23 cellular contexts compared by ENCODE assay signal in genomic region chr10:66283874-66284464, GRCh38.
DNase-seq lines count a peak whose midpoint lies in the region; ATAC-seq, FAIRE-seq and TF ChIP-seq lines count a peak whose summit lies in the region.
"Had no signal": no experiment of that assay in that cellular context is flagged by ENCODE, and none has a peak within 500 bp of the region (broad histone marks: within the 10 kb centered on the region; RNA-seq: fewer than 3 reads in every experiment).

No MANE protein-coding gene starts in this region.

- H3K4me2 ChIP-seq in mammary epithelial cell (ENCODE audit: insufficient read depth, low read depth, low read length) (no peak overlapping the region), keratinocyte (ENCODE audit: control insufficient read depth, extremely low read depth, insufficient read depth, low read depth, low read length) (no peak overlapping the region), HepG2 (ENCODE audit: low read depth, low read length) (peak overlapping the region; percentile 14), PC-3 (ENCODE audit: low read length) (no peak overlapping the region)
- H3K4me2 ChIP-seq: BLaER1 had no signal

- intact Hi-C loops in mammary epithelial cell (cut with micrococcal nuclease), result no loop called here
- intact Hi-C loops in breast epithelium (cut with DNase I; ENCODE audit: low total_unique reads), result no loop called here
- intact Hi-C loops in HepG2 (cut with micrococcal nuclease; ENCODE audit: unreplicated experiment), result no loop called here
- intact Hi-C loops in cardiac septum (cut with DNase I), result no loop called here
- intact Hi-C loops in lower lobe of right lung (cut with DNase I), result no loop called here
- intact Hi-C loops in PC-3 (cut with micrococcal nuclease), result no loop called here

- CTCF ChIA-PET in mammary epithelial cell (lab: Charles Lee; ENCODE audit: low non-redundant PET), result no interaction called here
- CTCF ChIA-PET in HepG2 (lab: Yijun Ruan, JAX; ENCODE audit: low intra/inter-chr PET ratio, low total read pairs), result no interaction called here
- CTCF ChIA-PET in PC-3 (lab: Charles Lee), result no interaction called here

- H3K4me1 ChIP-seq in mammary epithelial cell (ENCODE audit: insufficient read depth, low read length) (no peaks in the 10 kb centered on the region), breast epithelium (no peaks in the 10 kb centered on the region), keratinocyte (ENCODE audit: control insufficient read depth, extremely low read depth, insufficient read depth, low read length) (peaks cover 8% of the 10 kb centered on the region), HepG2 (ENCODE audit: insufficient read depth, low read length) (peaks cover 21% of the 10 kb centered on the region), lower lobe of right lung (no peaks in the 10 kb centered on the region), PC-3 (ENCODE audit: insufficient read depth, low read length) (no peaks in the 10 kb centered on the region)
- H3K4me1 ChIP-seq: BLaER1 had no signal

- peaks cover 1% of the 10 kb centered on the region for H3K27me3 ChIP-seq in mammary epithelial cell (ENCODE audit: insufficient read depth, low read length)
- H3K27me3 ChIP-seq in breast epithelium, result no peaks in the 10 kb centered on the region
- no peaks in the 10 kb centered on the region for H3K27me3 ChIP-seq in keratinocyte (ENCODE audit: control insufficient read depth, extremely low read depth, insufficient read depth, low read length)
- no peaks in the 10 kb centered on the region for H3K27me3 ChIP-seq in HepG2 (ENCODE audit: control insufficient read depth in 1 of 2, insufficient read depth in 2 of 2, low read length in 2 of 2)
- H3K27me3 ChIP-seq in lower lobe of right lung (ENCODE audit: low read depth), result no peaks in the 10 kb centered on the region
- no peaks in the 10 kb centered on the region for H3K27me3 ChIP-seq in PC-3 (ENCODE audit: low read length)
- H3K27me3 ChIP-seq: BLaER1 had no signal

- in situ Hi-C loops in mammary epithelial cell (cut with MboI; ENCODE audit: low sequenced_read_pairs in 2 of 2) (no loop called here), HepG2 (cut with HindIII; ENCODE audit: extremely low pct_ligation_motif_present, low pct_unique_long_range_greater_than_20kb) (no loop called here)

- POLR2A ChIA-PET in HepG2 (lab: Yijun Ruan, JAX) (no interaction called here), PC-3 (lab: Charles Lee; ENCODE audit: unreplicated experiment) (interaction anchor here (0.6 kb wide), 1 partner anchor 749 kb away, joined by 6 read pairs; no protein-coding TSS in a partner anchor)

- H3F3A ChIP-seq in PC-3 (ENCODE audit: low read length, unreplicated experiment), result no peaks in the 10 kb centered on the region

- TF ChIP-seq POLR2A in breast epithelium (IDR thresholded peaks at IDR 0.05) (no peak), HepG2 (IDR thresholded peaks at IDR 0.05; ENCODE audit: insufficient read depth in 1 of 2, low read depth in 2 of 2, low read length in 2 of 2) (no peak)

- no peak for TF ChIP-seq RAD21 in HepG2 (CRISPR knock-in tag; IDR thresholded peaks at IDR 0.05)

- no peaks in the 10 kb centered on the region for H3K9me2 ChIP-seq in PC-3 (replicated peaks; ENCODE audit: low read length)

- no peaks in the 10 kb centered on the region for H3K9me3 ChIP-seq in mammary epithelial cell (replicated peaks; ENCODE audit: insufficient read depth, low read length)
- H3K9me3 ChIP-seq in breast epithelium, result no peaks in the 10 kb centered on the region
- no peaks in the 10 kb centered on the region for H3K9me3 ChIP-seq in keratinocyte (ENCODE audit: control insufficient read depth, low read depth, low read length)
- no peaks in the 10 kb centered on the region for H3K9me3 ChIP-seq in HepG2 (ENCODE audit: low read length)
- H3K9me3 ChIP-seq in lower lobe of right lung, result no peaks in the 10 kb centered on the region
- H3K9me3 ChIP-seq in PC-3 (ENCODE audit: low read length), result no peaks in the 10 kb centered on the region
- H3K9me3 ChIP-seq: BLaER1, HAP-1 had no signal

- H3K9ac ChIP-seq in mammary epithelial cell (ENCODE audit: insufficient read depth, low read length), result no peak overlapping the region
- H3K9ac ChIP-seq in keratinocyte (ENCODE audit: control insufficient read depth, extremely low read depth, insufficient read depth, low read length), result no peak overlapping the region
- no peak overlapping the region for H3K9ac ChIP-seq in HepG2 (ENCODE audit: insufficient read depth, low read depth, low read length)
- H3K9ac ChIP-seq in PC-3 (ENCODE audit: low read length), result no peak overlapping the region
- H3K9ac ChIP-seq: BLaER1 had no signal

- H4K20me1 ChIP-seq in mammary epithelial cell (ENCODE audit: insufficient read depth, low read length), result no peaks in the 10 kb centered on the region
- no peaks in the 10 kb centered on the region for H4K20me1 ChIP-seq in keratinocyte (ENCODE audit: control insufficient read depth, extremely low read depth, insufficient read depth, low read length)
- H4K20me1 ChIP-seq in HepG2 (ENCODE audit: insufficient read depth, low read length), result no peaks in the 10 kb centered on the region
- H4K20me1 ChIP-seq in PC-3 (ENCODE audit: low read length), result no peaks in the 10 kb centered on the region
- H4K20me1 ChIP-seq: BLaER1 had no signal

- H3K27ac ChIP-seq in mammary epithelial cell (ENCODE audit: insufficient read depth, low read depth, low read length), result no peak overlapping the region
- no peak overlapping the region for H3K27ac ChIP-seq in breast epithelium
- no peak overlapping the region for H3K27ac ChIP-seq in keratinocyte (ENCODE audit: control insufficient read depth, insufficient read depth, low read length)
- H3K27ac ChIP-seq in HepG2 (ENCODE audit: extremely low read length, insufficient read depth, low read length), result peak overlapping the region; percentile 33
- no peak overlapping the region for H3K27ac ChIP-seq in lower lobe of right lung
- no peak overlapping the region for H3K27ac ChIP-seq in PC-3 (ENCODE audit: low read length)
- H3K27ac ChIP-seq: 22Rv1, BLaER1, C4-2B had no signal

- ATAC-seq in HepG2 (peak; percentile 96), lower lobe of right lung (no peak), PC-3 (no peak)
- ATAC-seq: CD8-positive, alpha-beta T cell had no signal

- FAIRE-seq in keratinocyte (lab: Jason Lieb, UNC) (peak; percentile 67), HepG2 (lab: Jason Lieb, UNC) (peak; percentile 28)
- FAIRE-seq: A204.1, GM12891, GM18507, H54 had no signal

- WGBS in mammary epithelial cell (ENCODE audit: low coverage, missing lambda C conversion rate), result 68% methylated on average over 4 of the region's 4 CpGs
- 2% methylated on average over 4 of the region's 4 CpGs for WGBS in HepG2 (ENCODE audit: low lambda C conversion rate)

- TF ChIP-seq EP300 in HepG2 (IDR thresholded peaks at IDR 0.05; ENCODE audit: low read depth in 2 of 2, low read length in 2 of 2), result peak in 1 of 2 experiments; percentile 65; a peak in 1 of 4 replicates
- no peak for TF ChIP-seq EP300 in HepG2 (CRISPR knock-in tag; IDR thresholded peaks at IDR 0.05; ENCODE audit: borderline replicate concordance)

- no peak for TF ChIP-seq CTCF in mammary epithelial cell (conservative IDR thresholded peaks at IDR 0.05 in 1 of 2, IDR thresholded peaks at IDR 0.05 in 1 of 2; ENCODE audit: extremely low read depth in 1 of 2, insufficient read depth in 1 of 2, low read depth in 1 of 2, low read length in 2 of 2)
- TF ChIP-seq CTCF in breast epithelium (IDR thresholded peaks at IDR 0.05), result no peak
- TF ChIP-seq CTCF in keratinocyte (optimal IDR thresholded peaks at IDR 0.05 in 1 of 3, IDR thresholded peaks at IDR 0.05 in 1 of 3, conservative IDR thresholded peaks at IDR 0.05 in 1 of 3; ENCODE audit: extremely low read depth in 1 of 3, insufficient read depth in 2 of 3, low read length in 3 of 3), result no peak
- TF ChIP-seq CTCF in HepG2 (CRISPR knock-in tag; IDR thresholded peaks at IDR 0.05), result no peak
- TF ChIP-seq CTCF in lower lobe of right lung (IDR thresholded peaks at IDR 0.05), result no peak
- no peak for TF ChIP-seq CTCF in PC-3 (conservative IDR thresholded peaks at IDR 0.05; ENCODE audit: low read depth, low read length)

- no peaks in the 10 kb centered on the region for H3K36me3 ChIP-seq in mammary epithelial cell (ENCODE audit: insufficient read depth, low read length)
- no peaks in the 10 kb centered on the region for H3K36me3 ChIP-seq in breast epithelium
- no peaks in the 10 kb centered on the region for H3K36me3 ChIP-seq in keratinocyte (ENCODE audit: control insufficient read depth in 2 of 2, extremely low read depth in 1 of 2, insufficient read depth in 2 of 2, low read length in 2 of 2)
- no peaks in the 10 kb centered on the region for H3K36me3 ChIP-seq in HepG2 (replicated peaks in 1 of 2; ENCODE audit: control insufficient read depth in 1 of 2, insufficient read depth in 2 of 2, low read length in 2 of 2)
- H3K36me3 ChIP-seq in lower lobe of right lung, result no peaks in the 10 kb centered on the region
- no peaks in the 10 kb centered on the region for H3K36me3 ChIP-seq in PC-3 (ENCODE audit: low read depth, low read length)
- H3K36me3 ChIP-seq: BLaER1, HAP-1 had no signal

- H3K4me3 ChIP-seq in mammary epithelial cell (replicated peaks in 1 of 3; ENCODE audit: insufficient read depth in 1 of 3, low read depth in 2 of 3, low read length in 3 of 3) (no peak overlapping the region), breast epithelium (no peak overlapping the region), keratinocyte (ENCODE audit: control insufficient read depth in 2 of 3, extremely low read depth in 1 of 3, insufficient read depth in 2 of 3, low read depth in 1 of 3, low read length in 3 of 3) (no peak overlapping the region), HepG2 (replicated peaks in 1 of 3; ENCODE audit: insufficient read depth in 1 of 3, low read depth in 2 of 3, low read length in 3 of 3) (peak overlapping the region in 1 of 3 experiments; percentile 18; a peak in 1 of 6 replicates), lower lobe of right lung (no peak overlapping the region), PC-3 (ENCODE audit: low read length) (no peak overlapping the region)
- H3K4me3 ChIP-seq: BLaER1, HAP-1 had no signal

- dilution Hi-C loops in mammary epithelial cell (cut with HindIII; ENCODE audit: low sequenced_read_pairs) (no loop called here), keratinocyte (cut with MboI; ENCODE audit: extremely low pct_ligation_motif_present, low sequenced_read_pairs) (no loop called here)

- H3K9me1 ChIP-seq in keratinocyte (ENCODE audit: control insufficient read depth, extremely low read depth, insufficient read depth, low read length), result no peaks in the 10 kb centered on the region

- no peaks in the 10 kb centered on the region for H3K79me2 ChIP-seq in mammary epithelial cell (ENCODE audit: insufficient read depth, low read length)
- H3K79me2 ChIP-seq in keratinocyte (ENCODE audit: control insufficient read depth, insufficient read depth, low read length), result no peaks in the 10 kb centered on the region
- H3K79me2 ChIP-seq in HepG2 (ENCODE audit: insufficient read depth, low read length), result no peaks in the 10 kb centered on the region
- H3K79me2 ChIP-seq in PC-3 (ENCODE audit: low read length), result no peaks in the 10 kb centered on the region

- DNase-seq in mammary epithelial cell (no peak), breast epithelium (ENCODE audit: low spot score in 2 of 2) (no peak), keratinocyte (ENCODE audit: low read depth, low spot score) (no peak), HepG2 (ENCODE audit: low spot score) (peak; percentile 52), cardiac septum (ENCODE audit: low spot score) (no peak), NCI-H146 treated with DMSO at 0.1 percent for 48 hours (lab: John Stamatoyannopoulos, UW; ENCODE audit: unreplicated experiment) (no peak), lower lobe of right lung (no peak), PC-3 (no peak)
- DNase-seq: CD4-positive, CD25-positive, alpha-beta regulatory T cell; CD8-positive, alpha-beta T cell; DMS53; DMS79 treated with DMSO at 0.1 percent for 48 hours; GF-D8; GOT3; HFFc6 had no signal

- peak overlapping the region; percentile 39 for H2AFZ ChIP-seq in mammary epithelial cell (ENCODE audit: low read depth, low read length)
- peak overlapping the region; percentile 59 for H2AFZ ChIP-seq in keratinocyte (ENCODE audit: control insufficient read depth, low read length)
- no peak overlapping the region for H2AFZ ChIP-seq in HepG2 (ENCODE audit: low read length)
- H2AFZ ChIP-seq in PC-3 (ENCODE audit: low read length), result no peak overlapping the region

- BruUV-seq in mammary epithelial cell (replicated peaks; lab: Mats Ljungman, UMichigan) (no TSS peak), HepG2 (replicated peaks; lab: Mats Ljungman, UMichigan) (no TSS peak), PC-3 (replicated peaks; lab: Mats Ljungman, UMichigan) (no TSS peak)

Comparison
In these comparisons a context has a peak if more than half of its experiments do, and no peak if none do; other contexts are left out.
1. H2AFZ ChIP-seq: peak in mammary epithelial cell (single experiment) and keratinocyte (single experiment); none in HepG2 (single experiment) and PC-3 (single experiment).